8 cellular contexts compared by ENCODE assay signal in genomic region chr22:46150615-46151423, GRCh38. TPM values are rescaled to one million over a fixed set of nuclear protein-coding genes. Genes with fewer than 3 reads are reported as not detected.
A peak's percentile ranks its signal among the peaks of the same experiment; 100 is the strongest.
DNase-seq lines count a peak whose midpoint lies in the region; ATAC-seq lines count a peak whose summit lies in the region.

No MANE protein-coding gene starts in this region.

- peak overlapping the region; percentile 99 for H3K4me2 ChIP-seq in BLaER1

- H4K20me1 ChIP-seq in BLaER1 = peaks cover 44% of the 10 kb centered on the region

- H3K36me3 ChIP-seq in BLaER1 = peaks cover 34% of the 10 kb centered on the region
- H3K36me3 ChIP-seq in HUES48 (ENCODE audit: control insufficient read depth, insufficient read depth, low read length) = no peaks in the 10 kb centered on the region

- DNase-seq in activated CD4-positive, alpha-beta T cell treated with anti-CD3 and anti-CD28 coated beads, Interleukin-2, amount 50 U/mL, for 24 hours (ENCODE audit: low read depth in 1 of 2, low spot score in 1 of 2) = peak; percentile 26 to 27
- DNase-seq in effector CD4-positive, alpha-beta T cell = peak; percentile 51
- peak; percentile 27 to 33 for DNase-seq in stimulated activated CD8-positive, alpha-beta memory T cell treated with anti-CD3 and anti-CD28 coated beads, Interleukin-7, amount 100 ng/mL, for 48 hours (ENCODE audit: extremely low read depth in 1 of 2, low read depth in 1 of 2)
- DNase-seq in NCI-H526 treated with DMSO at 0.1 percent for 48 hours (lab: John Stamatoyannopoulos, UW) = no peak

- H3K27ac ChIP-seq in BLaER1 (peak overlapping the region; percentile 92), HUES48 (ENCODE audit: low read depth, low read length) (no peak overlapping the region)

- no peaks in the 10 kb centered on the region for H3K27me3 ChIP-seq in BLaER1
- peaks cover 47% of the 10 kb centered on the region for H3K27me3 ChIP-seq in HUES48 (ENCODE audit: control insufficient read depth, insufficient read depth, low read length)
- no peaks in the 10 kb centered on the region for H3K27me3 ChIP-seq in mononuclear cell (ENCODE audit: insufficient read depth, low read length)

- H3K4me3 ChIP-seq in BLaER1 (peak overlapping the region; percentile 95), HUES48 (ENCODE audit: low read depth, low read length) (peak overlapping the region; percentile 75), mononuclear cell (ENCODE audit: low read length) (peak overlapping the region; percentile 66)

- peak overlapping the region; percentile 94 for H3K9ac ChIP-seq in BLaER1
- 0 out of 2 replicates have a peak overlapping the region, but pooled peaks have one; percentile 36 for H3K9ac ChIP-seq in HUES48 (ENCODE audit: low read depth, low read length)

- H3K9me3 ChIP-seq in BLaER1 (no peaks in the 10 kb centered on the region), HUES48 (ENCODE audit: control insufficient read depth, insufficient read depth, low read length) (no peaks in the 10 kb centered on the region), mononuclear cell (ENCODE audit: low read depth, low read length) (no peaks in the 10 kb centered on the region)

- H3K4me1 ChIP-seq in BLaER1 (peaks cover 49% of the 10 kb centered on the region), HUES48 (ENCODE audit: control insufficient read depth, insufficient read depth, low read length) (no peaks in the 10 kb centered on the region), mononuclear cell (ENCODE audit: insufficient read depth, low read length) (peaks cover 21% of the 10 kb centered on the region)

- peak; percentile 25 for ATAC-seq in GM19467 (IDR thresholded peaks at IDR 0.05; ENCODE audit: unreplicated experiment)

RNA-seq across cellular contexts. Expression of gene PPARA, which starts 0.5 kb away (rescaled TPM):
- 5.1 TPM for total RNA-seq in mononuclear cell
